ENCODE assay signal across 16 cellular contexts in the genomic region with DNA sequence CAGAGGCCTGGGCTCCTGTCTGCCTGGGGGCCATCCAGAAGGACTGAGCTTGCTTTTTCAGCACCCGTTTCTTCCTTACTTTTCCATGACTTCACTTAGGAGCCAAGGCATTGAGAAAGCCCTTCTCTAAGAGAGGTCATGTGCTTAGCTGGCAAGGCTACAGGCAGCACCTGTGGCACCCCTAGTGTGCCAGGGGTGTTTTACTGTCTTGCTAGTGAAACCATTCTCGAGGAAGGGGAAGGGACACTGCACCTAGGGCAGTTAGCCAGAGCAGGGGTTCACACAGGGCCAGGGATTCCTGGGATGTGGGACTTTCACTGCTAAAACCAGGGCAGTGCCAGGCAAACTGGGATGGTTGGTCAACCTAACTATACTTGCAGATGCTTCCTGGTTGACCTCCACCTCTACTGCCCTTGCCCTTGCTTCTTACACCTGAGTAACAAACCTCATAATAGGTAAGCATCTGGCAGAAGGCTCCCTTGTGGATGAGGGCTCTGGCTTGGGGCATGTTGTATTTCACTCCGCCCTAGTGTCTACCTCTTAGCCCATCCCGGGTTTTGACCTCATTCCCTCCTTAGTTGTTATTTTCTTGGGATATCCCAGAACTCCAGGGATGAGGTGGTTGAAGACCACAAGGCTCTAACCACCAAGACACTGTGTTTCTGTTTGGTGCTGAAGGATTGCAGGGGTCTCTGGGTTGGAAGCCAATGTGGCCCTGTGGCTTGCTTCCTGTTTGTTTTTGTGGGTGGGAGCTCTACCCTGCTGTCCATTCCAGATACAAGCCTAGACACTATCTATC.
"Had no signal": no experiment of that assay in that cellular context is flagged by ENCODE, and none has a peak within 500 bp of the region (broad histone marks: within the 10 kb centered on the region; RNA-seq: fewer than 3 reads in every experiment).

No MANE protein-coding gene starts in this region.

- H2AFZ ChIP-seq: parathyroid adenoma had no signal

- H3K4me3 ChIP-seq: colonic mucosa, tibial nerve had no signal

- H3K79me2 ChIP-seq: parathyroid adenoma had no signal

- H3K9me3 ChIP-seq: colonic mucosa, tibial nerve had no signal

- H3K9me3 Mint-ChIP-seq: activated CD8-positive, alpha-beta T cell treated with anti-CD3 and anti-CD28 coated beads for 36 hours; activated naive CD4-positive, alpha-beta T cell treated with anti-CD3 and anti-CD28 coated beads, Interleukin-2, amount 50 U/mL, for 72 hours; activated T-cell treated with anti-CD3 and anti-CD28 coated beads, Interleukin-2, amount 50 U/mL, for 4 hours; stimulated activated effector memory CD8-positive, alpha-beta T cell treated with anti-CD3 and anti-CD28 coated beads, Interleukin-12 subunit alpha, Interleukin-12 subunit beta, amount 100 ng/mL, for 72 hours; T-helper 1 cell treated with Interleukin-12 subunit alpha and Interleukin-12 subunit beta and Interleukin-4 antibody, amounts not matched to agents 30 μg/mL and 1 μg/mL, for 36 hours; WTC11 had no signal

- H3K9ac ChIP-seq: parathyroid adenoma had no signal

- H3K4me1 Mint-ChIP-seq: stimulated activated effector memory CD8-positive, alpha-beta T cell treated with anti-CD3 and anti-CD28 coated beads, Interleukin-12 subunit alpha, Interleukin-12 subunit beta, amount 100 ng/mL, for 72 hours had no signal

- DNase-seq: activated CD4-positive, alpha-beta T cell treated with anti-CD3 and anti-CD28 coated beads for 48 hours; activated CD8-positive, alpha-beta T cell treated with anti-CD3 and anti-CD28 coated beads for 36 hours; activated gamma-delta T cell; activated T-cell treated with anti-CD3 and anti-CD28 coated beads, Interleukin-2, amount 50 U/mL, for 4 hours; central memory CD4-positive, alpha-beta T cell; colonic mucosa; effector CD4-positive, alpha-beta T cell; foreskin fibroblast had no signal

- H3K36me3 ChIP-seq: colonic mucosa, tibial nerve had no signal

- FAIRE-seq: endothelial cell of umbilical vein, TTC549 had no signal

- H3K4me3 Mint-ChIP-seq: activated CD8-positive, alpha-beta T cell treated with anti-CD3 and anti-CD28 coated beads for 36 hours; activated T-cell treated with anti-CD3 and anti-CD28 coated beads, Interleukin-2, amount 50 U/mL, for 4 hours; stimulated activated effector memory CD8-positive, alpha-beta T cell treated with anti-CD3 and anti-CD28 coated beads, Interleukin-12 subunit alpha, Interleukin-12 subunit beta, amount 100 ng/mL, for 72 hours; T-helper 1 cell treated with Interleukin-12 subunit alpha and Interleukin-12 subunit beta and Interleukin-4 antibody, amounts not matched to agents 30 μg/mL and 1 μg/mL, for 36 hours; WTC11 had no signal

- H3K27ac Mint-ChIP-seq: activated CD8-positive, alpha-beta T cell treated with anti-CD3 and anti-CD28 coated beads for 36 hours; activated naive CD4-positive, alpha-beta T cell treated with anti-CD3 and anti-CD28 coated beads, Interleukin-2, amount 50 U/mL, for 72 hours; stimulated activated effector memory CD8-positive, alpha-beta T cell treated with anti-CD3 and anti-CD28 coated beads, Interleukin-12 subunit alpha, Interleukin-12 subunit beta, amount 100 ng/mL, for 72 hours; T-helper 1 cell treated with Interleukin-12 subunit alpha and Interleukin-12 subunit beta and Interleukin-4 antibody, amounts not matched to agents 30 μg/mL and 1 μg/mL, for 36 hours; WTC11 had no signal

- ATAC-seq: activated CD8-positive, alpha-beta T cell treated with anti-CD3 and anti-CD28 coated beads for 36 hours; activated naive CD4-positive, alpha-beta T cell treated with anti-CD3 and anti-CD28 coated beads, Interleukin-2, amount 50 U/mL, for 72 hours; activated T-cell treated with anti-CD3 and anti-CD28 coated beads, Interleukin-2, amount 50 U/mL, for 4 hours; stimulated activated effector memory CD8-positive, alpha-beta T cell treated with anti-CD3 and anti-CD28 coated beads, Interleukin-12 subunit alpha, Interleukin-12 subunit beta, amount 100 ng/mL, for 72 hours; WTC11 had no signal

- H3K27ac ChIP-seq: colonic mucosa, parathyroid adenoma, tibial nerve had no signal

- H3K4me1 ChIP-seq: colonic mucosa, parathyroid adenoma had no signal

- H3K36me3 Mint-ChIP-seq: activated naive CD4-positive, alpha-beta T cell treated with anti-CD3 and anti-CD28 coated beads, Interleukin-2, amount 50 U/mL, for 72 hours; stimulated activated effector memory CD8-positive, alpha-beta T cell treated with anti-CD3 and anti-CD28 coated beads, Interleukin-12 subunit alpha, Interleukin-12 subunit beta, amount 100 ng/mL, for 72 hours; WTC11 had no signal

- H3K27me3 ChIP-seq: colonic mucosa, tibial nerve had no signal
